In genomic region chr2:37672870-37673184, GRCh38 we compare ENCODE assay signal across 8 cellular contexts. TPM values are rescaled to one million over a fixed set of nuclear protein-coding genes. Genes with fewer than 3 reads are reported as not detected.
DNase-seq lines count a peak whose midpoint lies in the region; ATAC-seq lines count a peak whose summit lies in the region.

No MANE protein-coding gene starts in this region.

- in situ Hi-C loops in HAP-1 (cut with MboI; ENCODE audit: low sequenced_read_pairs), result no loop called here

- H3K27me3 Mint-ChIP-seq in activated CD4-positive, alpha-beta memory T cell treated with anti-CD3 and anti-CD28 coated beads for 36 hours, result no peaks in the 10 kb centered on the region

- H3K4me3 ChIP-seq in HAP-1 (peak overlapping the region; percentile 73), iPS DF 6.9 (ENCODE audit: low read length) (peak overlapping the region; percentile 97; the same call in 1 of the 2 replicates), skin epidermis (peak overlapping the region; percentile 59 to 96 (median 87))

- peak overlapping the region; percentile 76 for H3K27ac Mint-ChIP-seq in activated CD4-positive, alpha-beta memory T cell treated with anti-CD3 and anti-CD28 coated beads for 36 hours

- no peak for ATAC-seq in GM19328 (IDR thresholded peaks at IDR 0.05; ENCODE audit: unreplicated experiment)

- peaks cover 12% of the 10 kb centered on the region for H3K36me3 Mint-ChIP-seq in activated CD4-positive, alpha-beta memory T cell treated with anti-CD3 and anti-CD28 coated beads for 36 hours

- H3K9me3 ChIP-seq in HAP-1, result no peaks in the 10 kb centered on the region
- H3K9me3 ChIP-seq in iPS DF 6.9 (ENCODE audit: control insufficient read depth, insufficient read depth, low read length), result no peaks in the 10 kb centered on the region

- H3K4me3 Mint-ChIP-seq in activated CD4-positive, alpha-beta memory T cell treated with anti-CD3 and anti-CD28 coated beads for 36 hours, result peak overlapping the region; percentile 95

- no peaks in the 10 kb centered on the region for H3K36me3 ChIP-seq in HAP-1 (replicated peaks)
- H3K36me3 ChIP-seq in iPS DF 6.9 (ENCODE audit: control insufficient read depth, insufficient read depth, low read length), result no peaks in the 10 kb centered on the region

- intact Hi-C loops in activated CD4-positive, alpha-beta memory T cell treated with anti-CD3 and anti-CD28 coated beads for 36 hours (cut with micrococcal nuclease), result loop anchor here (1.0 to 5.0 kb wide), 5 partner anchors 11 to 281 kb away; no protein-coding TSS in a partner anchor

- no peak overlapping the region for H3K27ac ChIP-seq in iPS DF 6.9 (ENCODE audit: low read length)
- H3K27ac ChIP-seq in skin epidermis, result peak overlapping the region in 20 of 21 experiments; percentile 64 to 97 (median 88)

- H3K4me1 ChIP-seq in HAP-1 (peaks cover 51% of the 10 kb centered on the region), iPS DF 6.9 (ENCODE audit: control insufficient read depth, insufficient read depth, low read length) (no peaks in the 10 kb centered on the region; the same call in 1 of the 2 replicates)

- H3K9me3 Mint-ChIP-seq in activated CD4-positive, alpha-beta memory T cell treated with anti-CD3 and anti-CD28 coated beads for 36 hours, result no peaks in the 10 kb centered on the region

- CTCF ChIA-PET in activated CD4-positive, alpha-beta memory T cell treated with anti-CD3 and anti-CD28 coated beads for 36 hours (lab: Charles Lee), result interaction anchor here (0.9 to 3.8 kb wide), 6 partner anchors 8 to 258 kb away, joined by 3 to 18 read pairs (median 5); no protein-coding TSS in a partner anchor

- DNase-seq in HAP-1 (ENCODE audit: low spot score in 2 of 2), result no peak
- no peak for DNase-seq in activated CD4-positive, alpha-beta memory T cell treated with anti-CD3 and anti-CD28 coated beads for 36 hours
- DNase-seq in iPS DF 6.9 (ENCODE audit: low read depth, low spot score), result no peak
- DNase-seq in germinal center (ENCODE audit: low spot score), result no peak
- no peak for DNase-seq in HUDEP-2 (lab: John Stamatoyannopoulos, UW; ENCODE audit: unreplicated experiment in 76 of 76)
- no peak for DNase-seq in iPS-NIHi11 (ENCODE audit: low spot score)

- POLR2A ChIA-PET in activated CD4-positive, alpha-beta memory T cell treated with anti-CD3 and anti-CD28 coated beads for 36 hours (lab: Charles Lee), result interaction anchor here (0.8 to 1.6 kb wide), 4 partner anchors 24 to 200 kb away, joined by 3 to 7 read pairs (median 5); no protein-coding TSS in a partner anchor

- WGBS in iPS DF 6.9 (ENCODE audit: insufficient coverage, insufficient read length), result no CpG with 5 or more reads among the region's 7 CpGs

- peaks cover 35% of the 10 kb centered on the region for H3K4me1 Mint-ChIP-seq in activated CD4-positive, alpha-beta memory T cell treated with anti-CD3 and anti-CD28 coated beads for 36 hours (ENCODE audit: low read depth)

- H3K27me3 ChIP-seq in HAP-1 (ENCODE audit: low read depth), result no peaks in the 10 kb centered on the region
- H3K27me3 ChIP-seq in iPS DF 6.9 (ENCODE audit: control insufficient read depth, insufficient read depth, low read length), result no peaks in the 10 kb centered on the region

RNA-seq across cellular contexts. Expression of gene CDC42EP3, which starts 1.4 kb away (rescaled TPM):
- total RNA-seq in activated CD4-positive, alpha-beta memory T cell treated with anti-CD3 and anti-CD28 coated beads for 36 hours, result 10 to 100 TPM; 24.0 to 24.8 TPM
